ENCODE assay signal across 28 cellular contexts in genomic region chr1:147089457-147089856, GRCh38.
"Had no signal": no experiment of that assay in that cellular context is flagged by ENCODE, and none has a peak within 500 bp of the region (broad histone marks: within the 10 kb centered on the region; RNA-seq: fewer than 3 reads in every experiment).

No MANE protein-coding gene starts in this region.

- H3K36me3 Mint-ChIP-seq: natural killer cell treated with Interleukin-12 subunit alpha and Interleukin-12 subunit beta and Interleukin-15 and Interleukin-18, amount 100 ng/mL, for 72 hours had no signal

- H3K36me3 ChIP-seq: heart left ventricle, left lung, lower lobe of right lung, spleen, transverse colon, WERI-Rb-1 had no signal

- DNase-seq: activated CD4-positive, alpha-beta T cell treated with anti-CD3 and anti-CD28 coated beads, Interleukin-2, amount 50 U/mL, for 1 hour; activated CD4-positive, CD25-positive, alpha-beta regulatory T cell treated with anti-CD3 and anti-CD28 coated beads, Interleukin-2, amount 50 U/mL, for 72 hours; activated CD8-positive, alpha-beta T cell treated with anti-CD3 and anti-CD28 coated beads for 36 hours; activated naive CD8-positive, alpha-beta T cell treated with anti-CD3 and anti-CD28 coated beads, Interleukin-2, amount 50 U/mL, for 24 hours; activated T-cell treated with anti-CD3 and anti-CD28 coated beads, Interleukin-2, amount 50 U/mL, for 4 hours; amygdala; caudate nucleus; cortex of kidney; foreskin fibroblast; heart left ventricle; hypothalamus; left lung; lower lobe of right lung; mucosa of descending colon; posterior cingulate gyrus; right cardiac atrium; spleen; stimulated activated naive CD4-positive, alpha-beta T cell treated with Interleukin-2 at 50 U/mL for 16 hours; testis; transverse colon; WERI-Rb-1 had no signal

- H3K27ac ChIP-seq: heart left ventricle, left lung, lower lobe of right lung, spleen, testis, transverse colon, WERI-Rb-1 had no signal

- H3K9me3 Mint-ChIP-seq: activated T-helper 2 cell treated with anti-CD3 and anti-CD28 coated beads, Interferon-gamma antibody, Interleukin-2, Interleukin-4, amounts not matched to agents 10 μg/mL and 5 μg/mL and 100 μg/mL, durations not matched to agents 14 hours and 24 hours and 36 hours; natural killer cell treated with Interleukin-12 subunit alpha and Interleukin-12 subunit beta and Interleukin-15 and Interleukin-18, amount 100 ng/mL, for 72 hours; T-helper 2 cell treated with Interferon-gamma antibody and Interleukin-4, amounts not matched to agents 5 μg/mL and 100 μg/mL, for 36 hours had no signal

- ATAC-seq: activated CD8-positive, alpha-beta T cell treated with anti-CD3 and anti-CD28 coated beads for 36 hours; activated naive CD8-positive, alpha-beta T cell treated with anti-CD3 and anti-CD28 coated beads, Interleukin-2, amount 50 U/mL, for 24 hours; activated T-cell treated with anti-CD3 and anti-CD28 coated beads, Interleukin-2, amount 50 U/mL, for 4 hours; esophagus mucosa; heart left ventricle; left lung; lower lobe of right lung; mucosa of descending colon; natural killer cell treated with Interleukin-12 subunit alpha and Interleukin-12 subunit beta and Interleukin-15 and Interleukin-18, amount 100 ng/mL, for 72 hours; right cardiac atrium had no signal

- FAIRE-seq: endothelial cell of umbilical vein, islet of Langerhans had no signal

- H3K4me1 ChIP-seq: lower lobe of right lung, testis had no signal

- H3K27ac Mint-ChIP-seq: activated CD8-positive, alpha-beta T cell treated with anti-CD3 and anti-CD28 coated beads for 36 hours; activated naive CD4-positive, alpha-beta T cell treated with anti-CD3 and anti-CD28 coated beads, Interleukin-2, amount 50 U/mL, for 24 hours; activated naive CD8-positive, alpha-beta T cell treated with anti-CD3 and anti-CD28 coated beads, Interleukin-2, amount 50 U/mL, for 24 hours; activated T-helper 2 cell treated with anti-CD3 and anti-CD28 coated beads, Interferon-gamma antibody, Interleukin-2, Interleukin-4, amounts not matched to agents 10 μg/mL and 5 μg/mL and 100 μg/mL, durations not matched to agents 14 hours and 24 hours and 36 hours; natural killer cell treated with Interleukin-12 subunit alpha and Interleukin-12 subunit beta and Interleukin-15 and Interleukin-18, amount 100 ng/mL, for 72 hours; T-helper 2 cell treated with Interferon-gamma antibody and Interleukin-4, amounts not matched to agents 5 μg/mL and 100 μg/mL, for 36 hours had no signal

- H3K9me3 ChIP-seq: mucosa of descending colon, testis, transverse colon had no signal

- H3K27me3 ChIP-seq: testis had no signal

- H3K4me3 Mint-ChIP-seq: activated CD8-positive, alpha-beta T cell treated with anti-CD3 and anti-CD28 coated beads for 36 hours; activated naive CD4-positive, alpha-beta T cell treated with anti-CD3 and anti-CD28 coated beads, Interleukin-2, amount 50 U/mL, for 24 hours; activated naive CD8-positive, alpha-beta T cell treated with anti-CD3 and anti-CD28 coated beads, Interleukin-2, amount 50 U/mL, for 24 hours; activated T-cell treated with anti-CD3 and anti-CD28 coated beads, Interleukin-2, amount 50 U/mL, for 4 hours; natural killer cell treated with Interleukin-12 subunit alpha and Interleukin-12 subunit beta and Interleukin-15 and Interleukin-18, amount 100 ng/mL, for 72 hours; T-helper 2 cell treated with Interferon-gamma antibody and Interleukin-4, amounts not matched to agents 5 μg/mL and 100 μg/mL, for 36 hours had no signal

- H3K4me3 ChIP-seq: heart left ventricle, left lung, lower lobe of right lung, mucosa of descending colon, spleen, testis, transverse colon had no signal
